ENCODE assay signal across 18 cellular contexts in the genomic region with DNA sequence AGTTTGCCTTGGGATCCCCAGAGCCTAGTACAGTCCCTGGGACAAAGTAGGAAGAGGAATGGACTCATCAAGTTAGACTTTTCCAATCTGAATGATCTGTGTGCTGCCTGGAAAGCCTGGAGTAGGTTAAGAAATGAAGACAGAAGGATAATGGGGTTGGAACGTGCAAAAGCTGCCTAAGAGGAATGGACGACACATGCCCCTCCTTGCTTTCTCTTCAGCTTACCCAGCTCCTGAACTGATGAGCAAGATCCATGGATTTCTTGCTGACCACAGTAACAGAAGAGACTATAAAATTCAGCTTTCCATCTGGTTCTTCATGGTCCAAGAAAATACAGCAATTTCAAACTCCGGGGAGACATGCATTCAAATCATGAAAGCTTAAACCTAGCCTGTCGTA. TPM values are rescaled to one million over a fixed set of nuclear protein-coding genes. Genes with fewer than 3 reads are reported as not detected.
"Had no signal": no experiment of that assay in that cellular context is flagged by ENCODE, and none has a peak within 500 bp of the region (broad histone marks: within the 10 kb centered on the region; RNA-seq: fewer than 3 reads in every experiment).

No MANE protein-coding gene starts in this region.

- H3K9me3 Mint-ChIP-seq: activated B cell treated with CpG ODN at 0.5 μM for 24 hours; naive thymus-derived CD8-positive, alpha-beta T cell; stimulated activated naive CD8-positive, alpha-beta T cell treated with anti-CD3 and anti-CD28 coated beads, Interleukin-15, amount 100 ng/mL, for 72 hours had no signal

- H3K9me3 ChIP-seq: colonic mucosa, gastroesophageal sphincter, neutrophil, SJSA1 had no signal

- ATAC-seq: gastroesophageal sphincter; naive thymus-derived CD8-positive, alpha-beta T cell; stimulated activated naive CD8-positive, alpha-beta T cell treated with anti-CD3 and anti-CD28 coated beads, Interleukin-15, amount 100 ng/mL, for 72 hours had no signal

- H3K4me1 ChIP-seq: colonic mucosa had no signal

- DNase-seq: activated B cell treated with CpG ODN at 0.5 μM for 24 hours; activated CD4-positive, alpha-beta memory T cell treated with anti-CD3 and anti-CD28 coated beads for 36 hours; activated CD4-positive, alpha-beta T cell treated with anti-CD3 and anti-CD28 coated beads for 4 hours; activated T-cell treated with anti-CD3 and anti-CD28 coated beads for 4 hours; central memory CD4-positive, alpha-beta T cell; colonic mucosa; erythroblast; mesendoderm; naive thymus-derived CD8-positive, alpha-beta T cell; stimulated activated CD4-positive, alpha-beta T cell treated with anti-CD3 and anti-CD28 coated beads, Interleukin-2, amount 100 ng/mL, for 24 hours; stimulated activated naive CD8-positive, alpha-beta T cell treated with anti-CD3 and anti-CD28 coated beads, Interleukin-15, amount 100 ng/mL, for 72 hours; T-helper 2 cell had no signal

- H3K27ac ChIP-seq: colonic mucosa, neutrophil, SJSA1 had no signal

- H3K27me3 ChIP-seq: colonic mucosa, gastroesophageal sphincter, neutrophil, SJSA1 had no signal

- H3K4me3 ChIP-seq: colonic mucosa, gastroesophageal sphincter, SJSA1 had no signal

- H3K27me3 Mint-ChIP-seq: activated B cell treated with CpG ODN at 0.5 μM for 24 hours; activated CD4-positive, alpha-beta memory T cell treated with anti-CD3 and anti-CD28 coated beads for 36 hours; activated naive CD8-positive, alpha-beta T cell; naive thymus-derived CD8-positive, alpha-beta T cell; stimulated activated naive CD8-positive, alpha-beta T cell treated with anti-CD3 and anti-CD28 coated beads, Interleukin-15, amount 100 ng/mL, for 72 hours had no signal

- H3K36me3 Mint-ChIP-seq: activated naive CD8-positive, alpha-beta T cell; brain; naive thymus-derived CD8-positive, alpha-beta T cell had no signal

- H3K36me3 ChIP-seq: colonic mucosa, neutrophil had no signal

- H3K4me3 Mint-ChIP-seq: activated B cell treated with CpG ODN at 0.5 μM for 24 hours; activated CD4-positive, alpha-beta memory T cell treated with anti-CD3 and anti-CD28 coated beads for 36 hours; activated naive CD8-positive, alpha-beta T cell; naive thymus-derived CD8-positive, alpha-beta T cell; stimulated activated naive CD8-positive, alpha-beta T cell treated with anti-CD3 and anti-CD28 coated beads, Interleukin-15, amount 100 ng/mL, for 72 hours had no signal

- H3K27ac Mint-ChIP-seq: activated B cell treated with CpG ODN at 0.5 μM for 24 hours; activated CD4-positive, alpha-beta memory T cell treated with anti-CD3 and anti-CD28 coated beads for 36 hours; activated naive CD8-positive, alpha-beta T cell; naive thymus-derived CD8-positive, alpha-beta T cell; stimulated activated naive CD8-positive, alpha-beta T cell treated with anti-CD3 and anti-CD28 coated beads, Interleukin-15, amount 100 ng/mL, for 72 hours had no signal

RNA-seq across cellular contexts. Expression of a gene that starts 32.7 kb away (rescaled TPM):
- total RNA-seq: activated B cell treated with CpG ODN at 0.5 μM for 24 hours; activated CD4-positive, alpha-beta memory T cell treated with anti-CD3 and anti-CD28 coated beads for 36 hours; colonic mucosa; naive thymus-derived CD8-positive, alpha-beta T cell; renal cortical epithelial cell; SJSA1 had no signal
- polyA plus RNA-seq: naive thymus-derived CD8-positive, alpha-beta T cell had no signal

RNA-seq across cellular contexts. Expression of a gene that starts 53.7 kb away (rescaled TPM):
- total RNA-seq: naive thymus-derived CD8-positive, alpha-beta T cell had no signal
